Comparison of ENCODE assay signal across 8 cellular contexts in genomic region chr5:68216737-68217231, GRCh38. TPM values are rescaled to one million over a fixed set of nuclear protein-coding genes. Genes with fewer than 3 reads are reported as not detected.
DNase-seq lines count a peak whose midpoint lies in the region; ATAC-seq and TF ChIP-seq lines count a peak whose summit lies in the region.

No MANE protein-coding gene starts in this region.

- H3K4me2 ChIP-seq in BLaER1 treated with 17β-estradiol and CSF1 and Interleukin-3, amounts not matched to agents 10 nM and 100 nM: peak overlapping the region; percentile 80 to 94 (median 89)

- H3K27ac ChIP-seq in BLaER1 treated with 17β-estradiol and CSF1 and Interleukin-3, amounts not matched to agents 10 nM and 100 nM: peak overlapping the region; percentile 90 to 97 (median 93)
- H3K27ac ChIP-seq in HUES48 (ENCODE audit: low read depth, low read length): peak overlapping the region; percentile 86
- peak overlapping the region; percentile 91 for H3K27ac ChIP-seq in angular gyrus (ENCODE audit: low read depth, low read length)
- H3K27ac ChIP-seq in thoracic aorta: peak overlapping the region; percentile 97 to 98

- peaks cover 15 to 28% (median 23%) of the 10 kb centered on the region in 11 experiments for H3K9me3 ChIP-seq in BLaER1 treated with 17β-estradiol and CSF1 and Interleukin-3, amounts not matched to agents 10 nM and 100 nM (replicated peaks in 1 of 11)
- H3K9me3 ChIP-seq in HUES48 (ENCODE audit: control insufficient read depth, insufficient read depth, low read length) (no peaks in the 10 kb centered on the region), thoracic aorta (no peaks in the 10 kb centered on the region)

- H3K36me3 ChIP-seq in BLaER1 treated with 17β-estradiol and CSF1 and Interleukin-3, amounts not matched to agents 10 nM and 100 nM: peaks cover 16 to 26% (median 23%) of the 10 kb centered on the region in 11 experiments
- H3K36me3 ChIP-seq in HUES48 (ENCODE audit: control insufficient read depth, insufficient read depth, low read length) (no peaks in the 10 kb centered on the region), thoracic aorta (peaks cover 5% of the 10 kb centered on the region)

- H3K27me3 ChIP-seq in BLaER1 treated with 17β-estradiol and CSF1 and Interleukin-3, amounts not matched to agents 10 nM and 100 nM: no peaks in the 10 kb centered on the region
- H3K27me3 ChIP-seq in HUES48 (ENCODE audit: control insufficient read depth, insufficient read depth, low read length) (peaks cover 39% of the 10 kb centered on the region), thoracic aorta (replicated peaks; ENCODE audit: insufficient read depth) (no peaks in the 10 kb centered on the region)

- peak; percentile 67 for DNase-seq in left kidney (ENCODE audit: low read depth, low spot score)
- DNase-seq in thoracic aorta (ENCODE audit: low spot score): no peak
- DNase-seq in NCI-H510A (lab: John Stamatoyannopoulos, UW): no peak

- peak; percentile 0 for ATAC-seq in GM18868 (IDR thresholded peaks at IDR 0.05; ENCODE audit: unreplicated experiment)
- peak; percentile 23 for ATAC-seq in thoracic aorta (ENCODE audit: insufficient number of reproducible peaks, low FRiP score, low read depth)
- no peak for ATAC-seq in HG03565 (IDR thresholded peaks at IDR 0.05; ENCODE audit: unreplicated experiment)

- peaks cover 37 to 61% (median 60%) of the 10 kb centered on the region in 11 experiments for H4K20me1 ChIP-seq in BLaER1 treated with 17β-estradiol and CSF1 and Interleukin-3, amounts not matched to agents 10 nM and 100 nM

- peak overlapping the region; percentile 87 to 97 (median 95) for H3K9ac ChIP-seq in BLaER1 treated with 17β-estradiol and CSF1 and Interleukin-3, amounts not matched to agents 10 nM and 100 nM
- H3K9ac ChIP-seq in HUES48 (ENCODE audit: low read depth, low read length): no peak overlapping the region

- H3K4me3 ChIP-seq in BLaER1 treated with 17β-estradiol and CSF1 and Interleukin-3, amounts not matched to agents 10 nM and 100 nM: peak overlapping the region; percentile 82 to 100 (median 96)
- peak overlapping the region; percentile 81 for H3K4me3 ChIP-seq in HUES48 (ENCODE audit: low read depth, low read length)
- peak overlapping the region; percentile 96 for H3K4me3 ChIP-seq in thoracic aorta

- no peak for TF ChIP-seq CTCF in thoracic aorta (IDR thresholded peaks at IDR 0.05)

- peaks cover 25 to 42% (median 33%) of the 10 kb centered on the region in 10 experiments for H3K4me1 ChIP-seq in BLaER1 treated with 17β-estradiol and CSF1 and Interleukin-3, amounts not matched to agents 10 nM and 100 nM
- H3K4me1 ChIP-seq in HUES48 (ENCODE audit: control insufficient read depth, insufficient read depth, low read length) (peaks cover 21% of the 10 kb centered on the region), thoracic aorta (ENCODE audit: control insufficient read depth in 1 of 2, low read depth in 2 of 2) (peaks cover 26 to 39% of the 10 kb centered on the region in 2 donors)

RNA-seq across cellular contexts. Expression of gene PIK3R1, which starts 1.2 kb away (rescaled TPM):
- total RNA-seq in thoracic aorta: 10 to 100 TPM; 81.8 to 91.5 TPM
